Comparison of ENCODE assay signal across 8 cellular contexts in genomic region chr1:827221-828063, GRCh38.
A peak's percentile ranks its signal among the peaks of the same experiment; 100 is the strongest.
DNase-seq lines count a peak whose midpoint lies in the region; ATAC-seq, FAIRE-seq and TF ChIP-seq lines count a peak whose summit lies in the region.
"Not testable (repeated sequence)": the region's sequence is repeated elsewhere in the genome, so short reads cannot be mapped to it uniquely, and the experiment has no call there.

No MANE protein-coding gene starts in this region.

- not testable (repeated sequence) for TF ChIP-seq CTCF in psoas muscle (IDR thresholded peaks at IDR 0.05)

- H3K27me3 Mint-ChIP-seq in T-helper 1 cell treated with Interleukin-12 subunit alpha and Interleukin-12 subunit beta and Interleukin-4 antibody, amounts not matched to agents 30 μg/mL and 1 μg/mL, for 36 hours (ENCODE audit: low read depth) = not testable (repeated sequence)

- H3K9me3 Mint-ChIP-seq in T-helper 1 cell treated with Interleukin-12 subunit alpha and Interleukin-12 subunit beta and Interleukin-4 antibody, amounts not matched to agents 30 μg/mL and 1 μg/mL, for 36 hours = not testable (repeated sequence)

- H3K27ac Mint-ChIP-seq in T-helper 1 cell treated with Interleukin-12 subunit alpha and Interleukin-12 subunit beta and Interleukin-4 antibody, amounts not matched to agents 30 μg/mL and 1 μg/mL, for 36 hours = peak overlapping the region; percentile 93

- H3K27me3 ChIP-seq in right cardiac atrium (ENCODE audit: control insufficient read depth, insufficient read depth); psoas muscle (ENCODE audit: insufficient read depth in 3 of 3, low read length in 2 of 3): not testable (repeated sequence)

- intact Hi-C loops in right cardiac atrium (cut with DNase I); psoas muscle (cut with DNase I): not testable (repeated sequence)

- not testable (repeated sequence) for FAIRE-seq in urothelium cell line (lab: Jason Lieb, UNC)

- peak overlapping the region; percentile 88 for H3K4me3 Mint-ChIP-seq in T-helper 1 cell treated with Interleukin-12 subunit alpha and Interleukin-12 subunit beta and Interleukin-4 antibody, amounts not matched to agents 30 μg/mL and 1 μg/mL, for 36 hours

- H3K4me1 ChIP-seq in right cardiac atrium (ENCODE audit: control insufficient read depth, insufficient read depth, low read length) = not testable (repeated sequence)
- H3K4me1 ChIP-seq in psoas muscle = peaks cover 33% of the 10 kb centered on the region

- H3K27ac ChIP-seq in right cardiac atrium (ENCODE audit: low read length) (peak overlapping the region; percentile 92), psoas muscle (peak overlapping the region; percentile 93)

- not testable (repeated sequence) for H3K36me3 Mint-ChIP-seq in T-helper 1 cell treated with Interleukin-12 subunit alpha and Interleukin-12 subunit beta and Interleukin-4 antibody, amounts not matched to agents 30 μg/mL and 1 μg/mL, for 36 hours (ENCODE audit: low read depth)

- DNase-seq in NCI-H1436 treated with DMSO at 0.1 percent for 48 hours (lab: John Stamatoyannopoulos, UW) = peak; percentile 2
- peak; percentile 39 to 95 (median 88) for DNase-seq in amygdala (lab: John Stamatoyannopoulos, UW)
- peak; percentile 98 to 99 (median 99) for DNase-seq in right cardiac atrium
- peak; percentile 98 to 99 for DNase-seq in psoas muscle
- peak; percentile 77 for DNase-seq in urothelium cell line (ENCODE audit: low spot score)

- H3K36me3 ChIP-seq in psoas muscle (ENCODE audit: insufficient read depth in 1 of 2, low read depth in 1 of 2) = peaks cover 0 to 14% of the 10 kb centered on the region in 2 donors

- H3K4me1 Mint-ChIP-seq in T-helper 1 cell treated with Interleukin-12 subunit alpha and Interleukin-12 subunit beta and Interleukin-4 antibody, amounts not matched to agents 30 μg/mL and 1 μg/mL, for 36 hours (ENCODE audit: low read depth) = peaks cover 23% of the 10 kb centered on the region

- H3K9me3 ChIP-seq in right cardiac atrium (ENCODE audit: control insufficient read depth, low read length); psoas muscle: not testable (repeated sequence)

- WGBS in right cardiac atrium = under 1% methylated on average over 66 of the region's 105 CpGs
- WGBS in psoas muscle, 3 donors = 1 to 3% (median 1%) methylated on average over 16 to 68 of the region's 105 CpGs

- H3K4me3 ChIP-seq in right cardiac atrium (ENCODE audit: low read length) (peak overlapping the region; percentile 51), psoas muscle (peak overlapping the region; percentile 77)

- peak; percentile 79 for ATAC-seq in GM18498 (IDR thresholded peaks at IDR 0.05; ENCODE audit: unreplicated experiment)
- peak; percentile 72 for ATAC-seq in HG02870 (IDR thresholded peaks at IDR 0.05; ENCODE audit: unreplicated experiment)
- ATAC-seq in right cardiac atrium = peak; percentile 97
- ATAC-seq in psoas muscle = peak; percentile 90 to 95 (median 92)

Comparison
In these comparisons a context has a peak if more than half of its experiments do, and no peak if none do; other contexts are left out.
1. Peak in every context shown above with its lines: DNase-seq, ATAC-seq, H3K4me3 ChIP-seq and H3K27ac ChIP-seq.
2. DNase-seq: peak in every context shown above with its lines; median percentile 99 in right cardiac atrium; 98 in psoas muscle; 88 in amygdala; 77 in urothelium cell line; 2 in NCI-H1436 treated with DMSO at 0.1 percent for 48 hours.